In the genomic region with DNA sequence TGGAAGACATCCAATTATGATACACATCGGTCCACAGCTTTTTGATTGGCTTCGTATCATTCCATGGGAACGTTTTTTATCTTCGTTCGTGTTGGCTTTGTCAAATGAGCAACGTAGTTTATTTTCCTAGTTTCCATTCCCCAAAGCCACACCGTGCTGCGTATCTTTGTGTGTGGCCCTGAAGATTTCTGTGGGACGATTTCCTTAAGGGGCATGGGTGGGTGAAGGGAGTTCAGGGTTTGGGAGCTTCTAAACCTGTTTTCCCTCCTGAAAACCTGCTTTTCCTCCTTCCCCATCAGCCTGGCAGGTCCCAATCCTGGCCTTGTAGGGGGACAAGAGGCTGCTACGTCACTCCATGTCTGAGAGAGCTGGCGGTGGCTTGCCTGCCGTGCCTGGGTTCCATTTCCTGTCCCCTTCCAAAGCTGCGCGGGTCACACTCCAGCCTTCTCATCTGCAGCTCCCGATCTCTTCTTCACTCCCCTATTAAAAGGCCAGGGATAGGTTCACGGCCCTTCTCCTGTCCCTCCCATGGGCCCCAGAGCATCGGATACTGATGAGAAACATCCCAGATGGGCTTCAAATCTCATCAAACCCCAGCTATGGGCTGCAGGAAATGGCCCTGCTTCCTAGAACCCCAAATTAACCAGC, we compare ENCODE assay signal across 1 cellular context.
TF ChIP-seq lines count a peak whose summit lies in the region.

No MANE protein-coding gene starts in this region.

TF ChIP-seq in GM23338, 12 proteins besides CTCF, POLR2A, EP300 and RAD21 (continued from another document):
- TF ChIP-seq ETS1 (IDR thresholded peaks at IDR 0.05) (no peak), ZNF331 (CRISPR knock-in tag; IDR thresholded peaks at IDR 0.05; ENCODE audit: low read depth) (no peak), POLR2AphosphoS5 (IDR thresholded peaks at IDR 0.05; ENCODE audit: low read depth) (no peak), JUNB (IDR thresholded peaks at IDR 0.05; ENCODE audit: unreplicated experiment) (no peak)
